Comparison of ENCODE assay signal across 21 cellular contexts in genomic region chr16:4689091-4689671, GRCh38. TPM values are rescaled to one million over a fixed set of nuclear protein-coding genes. Genes with fewer than 3 reads are reported as not detected.
DNase-seq lines count a peak whose midpoint lies in the region; ATAC-seq, FAIRE-seq and TF ChIP-seq lines count a peak whose summit lies in the region.
"Had no signal": no experiment of that assay in that cellular context is flagged by ENCODE, and none has a peak within 500 bp of the region (broad histone marks: within the 10 kb centered on the region; RNA-seq: fewer than 3 reads in every experiment).

No MANE protein-coding gene starts in this region.

- no peak for TF ChIP-seq CTCF in heart right ventricle (IDR thresholded peaks at IDR 0.05)
- no peak for TF ChIP-seq CTCF in GM12878 (IDR thresholded peaks at IDR 0.05 in 2 of 3, conservative IDR thresholded peaks at IDR 0.05 in 1 of 3; ENCODE audit: control insufficient read depth in 2 of 3, extremely low read depth in 1 of 3, insufficient read depth in 1 of 3, low read depth in 3 of 3, low read length in 3 of 3)
- TF ChIP-seq CTCF in right lobe of liver (IDR thresholded peaks at IDR 0.05), result no peak

- H3K9ac ChIP-seq in GM12878 (ENCODE audit: control insufficient read depth, insufficient read depth, low read length), result no peak overlapping the region
- H3K9ac ChIP-seq: GM23248 had no signal

- TF ChIP-seq POLR2A in GM12878 (IDR thresholded peaks at IDR 0.05; ENCODE audit: low read depth, low read length), result 0 out of 2 replicates have a peak, but pooled peaks have one; percentile 23
- TF ChIP-seq POLR2A in right lobe of liver (IDR thresholded peaks at IDR 0.05), result no peak

- no peak overlapping the region for H3K27ac Mint-ChIP-seq in activated CD4-positive, alpha-beta memory T cell treated with anti-CD3 and anti-CD28 coated beads, Interleukin-2, amount 10 ng/mL, durations not matched to agents 7 days and 5 days

- H3K4me1 Mint-ChIP-seq in activated CD4-positive, alpha-beta memory T cell treated with anti-CD3 and anti-CD28 coated beads, Interleukin-2, amount 10 ng/mL, durations not matched to agents 7 days and 5 days, result peaks cover 6% of the 10 kb centered on the region

- TF ChIP-seq RAD21 in GM12878 (IDR thresholded peaks at IDR 0.05; ENCODE audit: insufficient read depth, low read depth, low read length), result no peak

- H3K27me3 ChIP-seq in right cardiac atrium (ENCODE audit: control insufficient read depth, insufficient read depth) (no peaks in the 10 kb centered on the region), heart right ventricle (no peaks in the 10 kb centered on the region), GM12878 (replicated peaks in 1 of 2; ENCODE audit: control insufficient read depth in 2 of 2, insufficient read depth in 2 of 2, low read length in 1 of 2) (no peaks in the 10 kb centered on the region), right lobe of liver (no peaks in the 10 kb centered on the region)

- H3K9me3 Mint-ChIP-seq in activated CD4-positive, alpha-beta memory T cell treated with anti-CD3 and anti-CD28 coated beads, Interleukin-2, amount 10 ng/mL, durations not matched to agents 7 days and 5 days, result no peaks in the 10 kb centered on the region

- H3K27me3 Mint-ChIP-seq in activated CD4-positive, alpha-beta memory T cell treated with anti-CD3 and anti-CD28 coated beads, Interleukin-2, amount 10 ng/mL, durations not matched to agents 7 days and 5 days, result no peaks in the 10 kb centered on the region

- WGBS in right cardiac atrium, result 90% methylated on average over 21 of the region's 21 CpGs
- 92% methylated on average over 21 of the region's 21 CpGs for WGBS in heart right ventricle, 2 donors
- 97% methylated on average over 21 of the region's 21 CpGs for WGBS in GM12878 (ENCODE audit: insufficient coverage, insufficient replicate concordance, low lambda C conversion rate, missing lambda C conversion rate)
- WGBS in right lobe of liver (ENCODE audit: insufficient coverage, low coverage, low lambda C conversion rate, missing lambda C conversion rate), result 68% methylated on average over 9 of the region's 21 CpGs

- H3K79me2 ChIP-seq in GM12878 (ENCODE audit: control insufficient read depth, insufficient read depth, low read length), result peaks cover 6% of the 10 kb centered on the region

- intact Hi-C loops in right cardiac atrium (cut with DNase I), result no loop called here
- intact Hi-C loops in heart right ventricle (cut with DNase I), result loop anchor here in 1 of 10 donors (10.0 kb wide), 1 partner anchor 174 kb away; no protein-coding TSS in a partner anchor
- intact Hi-C loops in GM12878 (cut with micrococcal nuclease; ENCODE audit: unreplicated experiment), result no loop called here
- intact Hi-C loops in right lobe of liver (cut with DNase I), result no loop called here

- H3K36me3 ChIP-seq in heart right ventricle (peaks cover 0 to 66% (median 9%) of the 10 kb centered on the region in 9 donors), GM12878 (ENCODE audit: control insufficient read depth in 2 of 2, insufficient read depth in 2 of 2, low read length in 1 of 2) (peaks cover 0 to 16% of the 10 kb centered on the region in 2 experiments; a peak in 3 of 4 replicates), right lobe of liver (peaks cover 0 to 9% (median 4%) of the 10 kb centered on the region in 4 donors)

- H3K4me1 ChIP-seq in right cardiac atrium (ENCODE audit: control insufficient read depth, insufficient read depth, low read length) (no peaks in the 10 kb centered on the region), heart right ventricle (peaks cover 0 to 23% (median 11%) of the 10 kb centered on the region in 9 donors), GM12878 (ENCODE audit: control insufficient read depth, insufficient read depth, low read length) (peaks cover 7% of the 10 kb centered on the region), right lobe of liver (peaks cover 0 to 60% (median 25%) of the 10 kb centered on the region in 4 donors)

- FAIRE-seq in GM12878 (lab: Jason Lieb, UNC), result no peak
- FAIRE-seq: A204.1, G401.6, RCC 7860 had no signal

- in situ Hi-C loops in GM12878 (cut with MboI), result no loop called here

- RAD21 ChIA-PET in GM12878 (lab: Charles Lee; ENCODE audit: unreplicated experiment), result no interaction called here

- DNase-seq in right cardiac atrium (peak in 2 of 3 donors; percentile 48 to 50), heart right ventricle (no peak), GM12878 (ENCODE audit: low read depth, low spot score) (no peak), right lobe of liver (peak; percentile 23 to 58 (median 54)), retina (no peak), NCI-H1930 (lab: John Stamatoyannopoulos, UW) (no peak), KG1 (lab: John Stamatoyannopoulos, UW) (no peak)
- no peak for DNase-seq in activated CD4-positive, alpha-beta memory T cell treated with anti-CD3 and anti-CD28 coated beads, Interleukin-2, amount 10 ng/mL, durations not matched to agents 7 days and 5 days
- DNase-seq: C1 segment of cervical spinal cord, DND-41, GM23248, KBM-7, NCI-H1048, NCI-H1436 treated with DMSO at 0.1 percent for 48 hours, NCI-H2081 treated with DMSO at 0.1 percent for 48 hours, NCI-H524 had no signal

- POLR2A ChIA-PET in GM12878 (lab: Charles Lee), result interaction anchor here (0.6 kb wide), 1 partner anchor 310 kb away, joined by 4 read pairs; no protein-coding TSS in a partner anchor
- POLR2A ChIA-PET in activated CD4-positive, alpha-beta memory T cell treated with anti-CD3 and anti-CD28 coated beads, Interleukin-2, amount 10 ng/mL, durations not matched to agents 7 days and 5 days (lab: Charles Lee), result no interaction called here

- H3K9me3 ChIP-seq in right cardiac atrium (ENCODE audit: control insufficient read depth, low read length) (no peaks in the 10 kb centered on the region), heart right ventricle (no peaks in the 10 kb centered on the region), GM12878 (replicated peaks; ENCODE audit: control insufficient read depth, insufficient read depth, low read length) (no peaks in the 10 kb centered on the region), right lobe of liver (no peaks in the 10 kb centered on the region)

- CTCF ChIA-PET in GM12878 (lab: Yijun Ruan, JAX), result no interaction called here
- CTCF ChIA-PET in activated CD4-positive, alpha-beta memory T cell treated with anti-CD3 and anti-CD28 coated beads, Interleukin-2, amount 10 ng/mL, durations not matched to agents 7 days and 5 days (lab: Charles Lee), result no interaction called here

- H3K4me3 Mint-ChIP-seq in activated CD4-positive, alpha-beta memory T cell treated with anti-CD3 and anti-CD28 coated beads, Interleukin-2, amount 10 ng/mL, durations not matched to agents 7 days and 5 days, result no peak overlapping the region

- H3K4me3 ChIP-seq in right cardiac atrium (ENCODE audit: low read length) (no peak overlapping the region), heart right ventricle (no peak overlapping the region), GM12878 (no peak overlapping the region), right lobe of liver (no peak overlapping the region)
- H3K4me3 ChIP-seq: GM23248 had no signal

- no peak for TF ChIP-seq EP300 in GM12878 (IDR thresholded peaks at IDR 0.05; ENCODE audit: borderline replicate concordance in 1 of 2, control insufficient read depth in 1 of 2, low read depth in 2 of 2, low read length in 2 of 2)

- peaks cover 3% of the 10 kb centered on the region for H3K36me3 Mint-ChIP-seq in activated CD4-positive, alpha-beta memory T cell treated with anti-CD3 and anti-CD28 coated beads, Interleukin-2, amount 10 ng/mL, durations not matched to agents 7 days and 5 days (ENCODE audit: low read depth)

- SMC1A ChIA-PET in GM12878 (lab: Charles Lee; ENCODE audit: uncharacterized antibody, unreplicated experiment), result no interaction called here

- H2AFZ ChIP-seq in GM12878 (ENCODE audit: control insufficient read depth, low read depth, low read length), result no peak overlapping the region
- H2AFZ ChIP-seq: GM23248 had no signal

- no peak for ATAC-seq in right cardiac atrium
- ATAC-seq in heart right ventricle, result no peak
- no peak for ATAC-seq in GM12878
- no peak for ATAC-seq in right lobe of liver
- ATAC-seq: HCT116 had no signal

- no peak overlapping the region for H3K4me2 ChIP-seq in GM12878 (ENCODE audit: control insufficient read depth, insufficient read depth)

- no TSS peak for BruUV-seq in GM12878 (replicated peaks; lab: Mats Ljungman, UMichigan)

- H4K20me1 ChIP-seq in GM12878 (ENCODE audit: control insufficient read depth, insufficient read depth), result no peaks in the 10 kb centered on the region

- H3K27ac ChIP-seq in right cardiac atrium (ENCODE audit: low read length) (no peak overlapping the region), heart right ventricle (no peak overlapping the region), GM12878 (ENCODE audit: control insufficient read depth, insufficient read depth) (no peak overlapping the region), right lobe of liver (peak overlapping the region in 1 of 3 donors; percentile 76)
- H3K27ac ChIP-seq: GM23248, HL-60 had no signal

RNA-seq across cellular contexts. Expression of gene NUDT16L1, which starts 4.2 kb away (rescaled TPM):
- 10 to 100 TPM; 30.5 to 55.2 (median 42.5) TPM for total RNA-seq in right cardiac atrium
- 62.3 TPM for polyA plus RNA-seq in right cardiac atrium
- total RNA-seq in heart right ventricle, result 10 to 100 TPM; 34.1 to 65.7 (median 49.6) TPM
- 10 to 100 TPM; 25.4 to 48.8 TPM for polyA plus RNA-seq in heart right ventricle
- 9.6 and 9.7 TPM in 2 replicates for total RNA-seq in GM12878 (2013; cell fraction: nucleolus; rRNA removed)
- 33.8 and 41.4 TPM in 2 replicates for total RNA-seq in GM12878 (2014; rRNA removed)
- 11.5 and 12.6 TPM in 2 replicates for total RNA-seq in GM12878 (2014; rRNA removed; fragmentation: Illumina TruSeq; extraction: Trizol)
- 35.0 and 35.2 TPM in 2 replicates for total RNA-seq in GM12878 (2021)
- 9.6 TPM for polyA plus RNA-seq in GM12878 (2011; ENCODE audit: low read depth)
- 12.1 and 22.7 TPM in 2 replicates for polyA plus RNA-seq in GM12878 (2011; rRNA removed)
- polyA plus RNA-seq in GM12878 (2011; cell fraction: cytosol; rRNA removed), result 32.8 and 53.2 TPM in 2 replicates
- 35.5 and 49.8 TPM in 2 replicates for polyA plus RNA-seq in GM12878 (2011; cell fraction: nucleus; rRNA removed)
- polyA plus RNA-seq in GM12878 (2012), result 22.2 and 24.6 TPM in 2 replicates
- polyA plus RNA-seq in GM12878 (2014; fragmentation: Illumina TruSeq; extraction: Trizol), result 3.0 and 10.6 TPM in 2 replicates
- polyA plus RNA-seq in GM12878 (2014; fragmentation: Nextera tagmentation; extraction: Ambion mirVana), result 1 to 10 TPM; 1.4 to 6.4 TPM
- polyA plus RNA-seq in GM12878 (2014; rRNA removed), result 36.6 and 41.6 TPM in 2 replicates
- 10 to 100 TPM; 63.7 to 77.7 TPM for polyA plus RNA-seq in GM12878 (2016; fragmentation: Nextera tagmentation; extraction: Ambion mirVana)
- 5.6 and 10.0 TPM in 2 replicates for polyA minus RNA-seq in GM12878 (2011; rRNA and poly(A)+ RNA removed)
- polyA minus RNA-seq in GM12878 (2011; cell fraction: cytosol; rRNA and poly(A)+ RNA removed), result 3.9 and 5.0 TPM in 2 replicates
- polyA minus RNA-seq in GM12878 (2011; cell fraction: nucleus; rRNA and poly(A)+ RNA removed), result 8.0 and 11.6 TPM in 2 replicates
- 10 to 100 TPM; 17.8 to 36.3 (median 23.0) TPM for total RNA-seq in right lobe of liver
- total RNA-seq in activated CD4-positive, alpha-beta memory T cell treated with anti-CD3 and anti-CD28 coated beads, Interleukin-2, amount 10 ng/mL, durations not matched to agents 7 days and 5 days, result 10 to 100 TPM; 24.2 to 25.5 TPM

RNA-seq across cellular contexts. Expression of gene ANKS3, which starts 44.9 kb away (rescaled TPM):
- 10 to 100 TPM in 3 of 4 donors, 1 to 10 TPM in 1; 8.9 to 13.5 (median 11.4) TPM for total RNA-seq in right cardiac atrium
- polyA plus RNA-seq in right cardiac atrium, result 11.0 TPM
- 10 to 100 TPM in 1 of 10 donors, 1 to 10 TPM in 9; 5.1 to 11.4 (median 7.9) TPM for total RNA-seq in heart right ventricle
- 10 to 100 TPM; 12.4 to 33.7 TPM for polyA plus RNA-seq in heart right ventricle
- total RNA-seq in GM12878 (2013; cell fraction: nucleolus; rRNA removed), result 76.7 and 79.0 TPM in 2 replicates
- total RNA-seq in GM12878 (2014; rRNA removed), result 11.2 and 14.2 TPM in 2 replicates
- 6.7 and 8.2 TPM in 2 replicates for total RNA-seq in GM12878 (2014; rRNA removed; fragmentation: Illumina TruSeq; extraction: Trizol)
- total RNA-seq in GM12878 (2021), result 12.9 and 13.4 TPM in 2 replicates
- polyA plus RNA-seq in GM12878 (2011; ENCODE audit: low read depth), result 3.7 TPM
- polyA plus RNA-seq in GM12878 (2011; rRNA removed), result 7.0 and 9.1 TPM in 2 replicates
- 5.9 and 10.5 TPM in 2 replicates for polyA plus RNA-seq in GM12878 (2011; cell fraction: cytosol; rRNA removed)
- polyA plus RNA-seq in GM12878 (2011; cell fraction: nucleus; rRNA removed), result 41.4 and 52.5 TPM in 2 replicates
- 7.3 and 7.7 TPM in 2 replicates for polyA plus RNA-seq in GM12878 (2012)
- polyA plus RNA-seq in GM12878 (2014; fragmentation: Illumina TruSeq; extraction: Trizol), result 4.3 and 5.0 TPM in 2 replicates
- under 1 TPM; 0.29 to 0.52 TPM for polyA plus RNA-seq in GM12878 (2014; fragmentation: Nextera tagmentation; extraction: Ambion mirVana)
- 12.2 and 15.4 TPM in 2 replicates for polyA plus RNA-seq in GM12878 (2014; rRNA removed)
- polyA plus RNA-seq in GM12878 (2016; fragmentation: Nextera tagmentation; extraction: Ambion mirVana), result 1 to 10 TPM; 7.7 to 8.8 TPM
- 16.3 and 18.0 TPM in 2 replicates for polyA minus RNA-seq in GM12878 (2011; rRNA and poly(A)+ RNA removed)
- 4.5 and 9.0 TPM in 2 replicates for polyA minus RNA-seq in GM12878 (2011; cell fraction: cytosol; rRNA and poly(A)+ RNA removed)
- polyA minus RNA-seq in GM12878 (2011; cell fraction: nucleus; rRNA and poly(A)+ RNA removed), result 10.6 and 23.4 TPM in 2 replicates
- 10 to 100 TPM in 1 of 6 experiments, 1 to 10 TPM in 5; 4.7 to 10.7 (median 7.6) TPM for total RNA-seq in right lobe of liver
- total RNA-seq in activated CD4-positive, alpha-beta memory T cell treated with anti-CD3 and anti-CD28 coated beads, Interleukin-2, amount 10 ng/mL, durations not matched to agents 7 days and 5 days, result 10 to 100 TPM in 1 of 2 experiments, 1 to 10 TPM in 1; 10.0 to 10.2 TPM

RNA-seq across cellular contexts. Expression of gene DNAAF8, which starts 45.2 kb away (rescaled TPM):
- under 1 TPM in 3 of 4 donors, not detected in 1; 0.28 to 0.49 (median 0.38) TPM for total RNA-seq in right cardiac atrium
- polyA plus RNA-seq in right cardiac atrium, result 1.3 TPM
- total RNA-seq in heart right ventricle, result 1 to 10 TPM in 4 of 10 donors, under 1 TPM in 4, not detected in 2; 0.32 to 1.9 (median 1.1) TPM
- 1 to 10 TPM; 1.1 to 1.3 TPM for polyA plus RNA-seq in heart right ventricle
- not detected in 2 replicates for total RNA-seq in GM12878 (2013; cell fraction: nucleolus; rRNA removed)
- 0.22 and 0.56 TPM in 2 replicates for total RNA-seq in GM12878 (2014; rRNA removed)
- total RNA-seq in GM12878 (2014; rRNA removed; fragmentation: Illumina TruSeq; extraction: Trizol), result 0.09 and 0.22 TPM in 2 replicates
- total RNA-seq in GM12878 (2021), result 0.21 and 0.36 TPM in 2 replicates
- 0.39 TPM for polyA plus RNA-seq in GM12878 (2011; ENCODE audit: low read depth)
- polyA plus RNA-seq in GM12878 (2011; rRNA removed), result 0.03 and 0.22 TPM in 2 replicates
- 0.24 and 0.30 TPM in 2 replicates for polyA plus RNA-seq in GM12878 (2011; cell fraction: cytosol; rRNA removed)
- 0.31 and 0.37 TPM in 2 replicates for polyA plus RNA-seq in GM12878 (2011; cell fraction: nucleus; rRNA removed)
- polyA plus RNA-seq in GM12878 (2012), result 0.31 and 0.51 TPM in 2 replicates
- 0.01 TPM in 1 of 2 replicates, not detected in the other for polyA plus RNA-seq in GM12878 (2014; fragmentation: Illumina TruSeq; extraction: Trizol)
- polyA plus RNA-seq in GM12878 (2014; fragmentation: Nextera tagmentation; extraction: Ambion mirVana), result not detected
- polyA plus RNA-seq in GM12878 (2014; rRNA removed), result 0.13 and 0.16 TPM in 2 replicates
- polyA plus RNA-seq in GM12878 (2016; fragmentation: Nextera tagmentation; extraction: Ambion mirVana), result under 1 TPM; 0.21 to 0.78 TPM
- polyA minus RNA-seq in GM12878 (2011; rRNA and poly(A)+ RNA removed), result 0.07 and 0.57 TPM in 2 replicates
- polyA minus RNA-seq in GM12878 (2011; cell fraction: cytosol; rRNA and poly(A)+ RNA removed), result not detected in 2 replicates
- polyA minus RNA-seq in GM12878 (2011; cell fraction: nucleus; rRNA and poly(A)+ RNA removed), result not detected in 2 replicates
- under 1 TPM in 5 of 6 experiments, not detected in 1; 0.12 to 0.92 (median 0.42) TPM for total RNA-seq in right lobe of liver
- total RNA-seq in activated CD4-positive, alpha-beta memory T cell treated with anti-CD3 and anti-CD28 coated beads, Interleukin-2, amount 10 ng/mL, durations not matched to agents 7 days and 5 days, result not detected

Comparison
In these comparisons a context has a peak if more than half of its experiments do, and no peak if none do; other contexts are left out.
1. DNase-seq: peak in right cardiac atrium (2 of 3) and right lobe of liver (3 of 3); none in heart right ventricle (0 of 2), GM12878 (single experiment), retina (single experiment), NCI-H1930 (0 of 2), KG1 (single experiment) and activated CD4-positive, alpha-beta memory T cell treated with anti-CD3 and anti-CD28 coated beads, Interleukin-2, amount 10 ng/mL, durations not matched to agents 7 days and 5 days (single experiment).